In the genomic region with DNA sequence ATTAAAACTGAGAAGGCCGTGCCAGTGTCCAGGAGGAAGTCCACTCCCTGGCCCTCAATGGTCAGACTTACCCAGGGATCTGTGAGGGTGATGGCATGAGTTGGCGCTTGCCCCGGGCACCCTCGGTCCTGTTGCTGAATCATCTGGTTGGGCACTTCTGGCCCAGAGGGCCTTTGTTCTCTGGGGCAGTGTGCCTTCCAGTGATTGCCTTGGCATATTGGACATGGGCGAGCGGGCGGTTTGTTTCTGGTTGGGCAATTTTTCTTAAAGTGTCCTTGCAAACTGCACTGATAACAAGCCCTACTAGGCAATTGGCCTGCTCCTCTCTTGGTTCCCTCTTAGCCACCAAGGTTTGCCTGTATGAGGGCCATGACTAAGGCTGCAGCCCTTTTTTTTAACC, we compare ENCODE assay signal across 29 cellular contexts.
"Had no signal": no experiment of that assay in that cellular context is flagged by ENCODE, and none has a peak within 500 bp of the region (broad histone marks: within the 10 kb centered on the region; RNA-seq: fewer than 3 reads in every experiment).

No MANE protein-coding gene starts in this region.

- ATAC-seq: esophagus mucosa; foreskin keratinocyte; gastroesophageal sphincter; heart left ventricle; left lung; naive thymus-derived CD4-positive, alpha-beta T cell; right cardiac atrium; stimulated activated memory B cell treated with anti-CD40 and anti-IgM and Interleukin-4, amounts not matched to agents 10 μg/mL and 1 μg/mL and 100 μg/mL, for 72 hours had no signal

- H3K36me3 Mint-ChIP-seq: naive thymus-derived CD4-positive, alpha-beta T cell; stimulated activated memory B cell treated with anti-CD40 and anti-IgM and Interleukin-4, amounts not matched to agents 10 μg/mL and 1 μg/mL and 100 μg/mL, for 72 hours; type B pancreatic cell had no signal

- H3K4me1 Mint-ChIP-seq: naive thymus-derived CD4-positive, alpha-beta T cell; stimulated activated memory B cell treated with anti-CD40 and anti-IgM and Interleukin-4, amounts not matched to agents 10 μg/mL and 1 μg/mL and 100 μg/mL, for 72 hours had no signal

- H3K4me2 ChIP-seq: hepatocyte, neural progenitor cell had no signal

- H3K9ac ChIP-seq: neural progenitor cell, parathyroid adenoma had no signal

- H3K4me3 ChIP-seq: colonic mucosa, gastroesophageal sphincter, heart left ventricle, hepatocyte, left lung, neural progenitor cell, sigmoid colon, skin epidermis, spleen, suprapubic skin had no signal

- H3K79me2 ChIP-seq: hepatocyte, parathyroid adenoma had no signal

- H3K9me3 ChIP-seq: colonic mucosa, gastroesophageal sphincter, heart left ventricle, left lung, sigmoid colon, spleen, suprapubic skin had no signal

- H3K27me3 Mint-ChIP-seq: dendritic cell treated with granulocyte-macrophage colony-stimulating factor and Interleukin-4, amounts not matched to agents 40 ng/mL and 50 ng/mL, for 4 days; naive thymus-derived CD4-positive, alpha-beta T cell; stimulated activated naive CD8-positive, alpha-beta T cell treated with anti-CD3 and anti-CD28 coated beads, Interleukin-15, Interleukin-2, amounts not matched to agents 100 ng/mL and 50 ng/mL, for 24 hours had no signal

- H3K27ac ChIP-seq: colonic mucosa, epithelial cell of prostate, foreskin keratinocyte, gastroesophageal sphincter, heart left ventricle, hepatocyte, left lung, neural progenitor cell, parathyroid adenoma, sigmoid colon, skin epidermis, spleen, suprapubic skin had no signal

- H3K9me3 Mint-ChIP-seq: dendritic cell treated with granulocyte-macrophage colony-stimulating factor and Interleukin-4, amounts not matched to agents 40 ng/mL and 50 ng/mL, for 4 days; naive thymus-derived CD4-positive, alpha-beta T cell; nephron; stimulated activated memory B cell treated with anti-CD40 and anti-IgM and Interleukin-4, amounts not matched to agents 10 μg/mL and 1 μg/mL and 100 μg/mL, for 72 hours; stimulated activated naive CD8-positive, alpha-beta T cell treated with anti-CD3 and anti-CD28 coated beads, Interleukin-15, Interleukin-2, amounts not matched to agents 100 ng/mL and 50 ng/mL, for 24 hours; type B pancreatic cell had no signal

- DNase-seq: colonic mucosa; effector CD8-positive, alpha-beta T cell; endodermal cell; foreskin keratinocyte; heart left ventricle; kidney; left cardiac atrium; left lung; mesendoderm; midbrain; naive thymus-derived CD4-positive, alpha-beta T cell; sigmoid colon; spleen; stimulated activated CD4-positive, alpha-beta T cell treated with anti-CD3 and anti-CD28 coated beads, Interleukin-4, amount 100 ng/mL, for 4 hours had no signal

- H3K4me1 ChIP-seq: colonic mucosa, foreskin keratinocyte, gastroesophageal sphincter, heart left ventricle, left lung, parathyroid adenoma, sigmoid colon, suprapubic skin had no signal

- H3K4me3 Mint-ChIP-seq: dendritic cell treated with granulocyte-macrophage colony-stimulating factor and Interleukin-4, amounts not matched to agents 40 ng/mL and 50 ng/mL, for 4 days; endodermal cell; naive thymus-derived CD4-positive, alpha-beta T cell; nephron; neural progenitor cell; stimulated activated memory B cell treated with anti-CD40 and anti-IgM and Interleukin-4, amounts not matched to agents 10 μg/mL and 1 μg/mL and 100 μg/mL, for 72 hours; stimulated activated naive CD8-positive, alpha-beta T cell treated with anti-CD3 and anti-CD28 coated beads, Interleukin-15, Interleukin-2, amounts not matched to agents 100 ng/mL and 50 ng/mL, for 24 hours; type B pancreatic cell had no signal

- H3K27me3 ChIP-seq: colonic mucosa, foreskin keratinocyte, gastroesophageal sphincter, heart left ventricle, hepatocyte, left lung, neural progenitor cell, sigmoid colon, spleen, suprapubic skin had no signal

- H2AFZ ChIP-seq: hepatocyte, neural progenitor cell, parathyroid adenoma had no signal

- H3K27ac Mint-ChIP-seq: dendritic cell treated with granulocyte-macrophage colony-stimulating factor and Interleukin-4, amounts not matched to agents 40 ng/mL and 50 ng/mL, for 4 days; endodermal cell; naive thymus-derived CD4-positive, alpha-beta T cell; progenitor cell of endocrine pancreas; stimulated activated memory B cell treated with anti-CD40 and anti-IgM and Interleukin-4, amounts not matched to agents 10 μg/mL and 1 μg/mL and 100 μg/mL, for 72 hours; stimulated activated naive CD8-positive, alpha-beta T cell treated with anti-CD3 and anti-CD28 coated beads, Interleukin-15, Interleukin-2, amounts not matched to agents 100 ng/mL and 50 ng/mL, for 24 hours; type B pancreatic cell had no signal

- H3K36me3 ChIP-seq: colonic mucosa, gastroesophageal sphincter, heart left ventricle, left lung, neural progenitor cell, sigmoid colon, spleen, suprapubic skin had no signal
